ENCODE assay signal across 12 cellular contexts in genomic region chr5:135229679-135230132, GRCh38.
"Had no signal": no experiment of that assay in that cellular context is flagged by ENCODE, and none has a peak within 500 bp of the region (broad histone marks: within the 10 kb centered on the region; RNA-seq: fewer than 3 reads in every experiment).

No MANE protein-coding gene starts in this region.

- FAIRE-seq: frontal cortex, keratinocyte had no signal

- H3K27me3 ChIP-seq: breast epithelium, heart left ventricle, ovary, transverse colon had no signal

- H3K4me2 ChIP-seq: smooth muscle cell had no signal

- H3K9me3 ChIP-seq: breast epithelium, heart left ventricle, ovary, transverse colon had no signal

- H3K36me3 ChIP-seq: breast epithelium, heart left ventricle, ovary, transverse colon had no signal

- H3K27ac ChIP-seq: breast epithelium, ovary had no signal

- H3K4me3 ChIP-seq: breast epithelium, heart left ventricle, ovary, smooth muscle cell, transverse colon had no signal

- DNase-seq: activated gamma-delta T cell; activated naive CD8-positive, alpha-beta T cell treated with anti-CD3 and anti-CD28 coated beads for 36 hours; heart left ventricle; left ventricle myocardium superior; mesendoderm; ovary; SW 1271; transverse colon had no signal

- H3K4me1 ChIP-seq: breast epithelium had no signal
